15 cellular contexts compared by ENCODE assay signal in the genomic region with DNA sequence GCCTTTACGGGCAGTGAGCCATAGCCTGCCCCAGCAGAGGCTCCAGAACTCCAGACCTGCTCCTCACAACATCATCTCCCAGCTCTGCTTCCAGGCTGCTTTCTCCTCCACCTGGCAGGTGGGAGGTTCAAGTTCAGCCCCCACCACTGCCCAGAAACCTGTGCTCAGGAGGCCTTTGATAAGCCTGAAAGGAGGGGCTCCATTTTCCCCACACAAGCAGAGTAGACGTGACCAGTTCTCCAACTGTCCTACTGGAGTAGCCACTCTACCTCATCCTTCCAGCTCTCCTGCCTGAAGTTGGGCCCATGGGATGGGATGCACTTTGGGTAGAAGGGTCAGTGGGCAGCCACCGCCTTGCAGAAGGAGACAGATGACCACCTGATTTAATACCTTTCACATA.
"Had no signal": no experiment of that assay in that cellular context is flagged by ENCODE, and none has a peak within 500 bp of the region (broad histone marks: within the 10 kb centered on the region; RNA-seq: fewer than 3 reads in every experiment).

No MANE protein-coding gene starts in this region.

- H3K4me3 ChIP-seq: left lung, skin epidermis, suprapubic skin had no signal

- H3K4me1 Mint-ChIP-seq: activated B cell treated with CpG ODN at 0.5 μM for 24 hours; activated CD4-positive, alpha-beta T cell treated with anti-CD3 and anti-CD28 coated beads, Interleukin-2, amount 10 ng/mL, durations not matched to agents 7 days and 5 days; activated naive CD8-positive, alpha-beta T cell treated with anti-CD3 and anti-CD28 coated beads, Interleukin-2, amount 10 ng/mL, durations not matched to agents 7 days and 5 days had no signal

- H3K9me3 ChIP-seq: ascending aorta, left lung, suprapubic skin had no signal

- H3K27me3 ChIP-seq: ascending aorta, suprapubic skin had no signal

- H3K27ac ChIP-seq: left lung, suprapubic skin had no signal

- H3K27ac Mint-ChIP-seq: activated B cell treated with CpG ODN at 0.5 μM for 24 hours; activated CD4-positive, alpha-beta T cell treated with anti-CD3 and anti-CD28 coated beads, Interleukin-2, amount 10 ng/mL, durations not matched to agents 7 days and 5 days; activated naive CD8-positive, alpha-beta T cell treated with anti-CD3 and anti-CD28 coated beads, Interleukin-2, amount 10 ng/mL, durations not matched to agents 7 days and 5 days; type B pancreatic cell had no signal

- H3K36me3 Mint-ChIP-seq: activated naive CD8-positive, alpha-beta T cell treated with anti-CD3 and anti-CD28 coated beads, Interleukin-2, amount 10 ng/mL, durations not matched to agents 7 days and 5 days had no signal

- H3K9me3 Mint-ChIP-seq: activated B cell treated with CpG ODN at 0.5 μM for 24 hours; activated CD4-positive, alpha-beta T cell treated with anti-CD3 and anti-CD28 coated beads, Interleukin-2, amount 10 ng/mL, durations not matched to agents 7 days and 5 days; activated naive CD8-positive, alpha-beta T cell treated with anti-CD3 and anti-CD28 coated beads, Interleukin-2, amount 10 ng/mL, durations not matched to agents 7 days and 5 days; type B pancreatic cell had no signal

- H3K36me3 ChIP-seq: ascending aorta, left lung, suprapubic skin had no signal

- H3K4me3 Mint-ChIP-seq: activated B cell treated with CpG ODN at 0.5 μM for 24 hours; activated CD4-positive, alpha-beta T cell treated with anti-CD3 and anti-CD28 coated beads, Interleukin-2, amount 10 ng/mL, durations not matched to agents 7 days and 5 days; activated naive CD8-positive, alpha-beta T cell treated with anti-CD3 and anti-CD28 coated beads, Interleukin-2, amount 10 ng/mL, durations not matched to agents 7 days and 5 days; type B pancreatic cell had no signal

- DNase-seq: activated B cell treated with CpG ODN at 0.5 μM for 24 hours; activated CD4-positive, alpha-beta T cell treated with anti-CD3 and anti-CD28 coated beads, Interleukin-2, amount 10 ng/mL, durations not matched to agents 7 days and 5 days; activated CD8-positive, alpha-beta memory T cell treated with anti-CD3 and anti-CD28 coated beads, Interleukin-2, amount 50 U/mL, for 48 hours; activated naive CD4-positive, alpha-beta T cell; activated naive CD8-positive, alpha-beta T cell treated with anti-CD3 and anti-CD28 coated beads, Interleukin-2, amount 10 ng/mL, durations not matched to agents 7 days and 5 days; erythroblast; hippocampal formation; left lung; stimulated activated CD4-positive, alpha-beta T cell treated with anti-CD3 and anti-CD28 coated beads, Interleukin-4, amount 100 ng/mL, for 4 hours; stimulated activated naive CD8-positive, alpha-beta T cell treated with anti-CD3 and anti-CD28 coated beads, Interleukin-15, Interleukin-2, amounts not matched to agents 100 U/mL and 50 U/mL, for 24 hours; SW 1271 had no signal

- H3K27me3 Mint-ChIP-seq: activated B cell treated with CpG ODN at 0.5 μM for 24 hours had no signal

- ATAC-seq: stimulated activated naive CD8-positive, alpha-beta T cell treated with anti-CD3 and anti-CD28 coated beads, Interleukin-15, Interleukin-2, amounts not matched to agents 100 U/mL and 50 U/mL, for 24 hours had no signal
